In genomic region chr1:25519624-25520023, GRCh38 we compare ENCODE assay signal across 16 cellular contexts. TPM values are rescaled to one million over a fixed set of nuclear protein-coding genes. Genes with fewer than 3 reads are reported as not detected.
DNase-seq lines count a peak whose midpoint lies in the region; ATAC-seq and TF ChIP-seq lines count a peak whose summit lies in the region.
"Had no signal": no experiment of that assay in that cellular context is flagged by ENCODE, and none has a peak within 500 bp of the region (broad histone marks: within the 10 kb centered on the region; RNA-seq: fewer than 3 reads in every experiment).

No MANE protein-coding gene starts in this region.

- H3K36me3 ChIP-seq in MG63: no peaks in the 10 kb centered on the region
- H3K36me3 ChIP-seq: BLaER1, heart right ventricle had no signal

- intact Hi-C loops in Right ventricle myocardium inferior (cut with DNase I): no loop called here

- no peaks in the 10 kb centered on the region for H3K27me3 ChIP-seq in MG63
- H3K27me3 ChIP-seq: BLaER1, heart right ventricle had no signal

- ATAC-seq in HG03175 (IDR thresholded peaks at IDR 0.05; ENCODE audit: unreplicated experiment) (no peak), Right ventricle myocardium inferior (no peak), HG03139 (IDR thresholded peaks at IDR 0.05; ENCODE audit: unreplicated experiment) (no peak), GM21717 (IDR thresholded peaks at IDR 0.05; ENCODE audit: unreplicated experiment) (no peak)
- ATAC-seq: heart right ventricle had no signal

- peak; percentile 83 for DNase-seq in EL
- DNase-seq in MG63: peak; percentile 27
- peak; percentile 84 for DNase-seq in astrocyte of the spinal cord (ENCODE audit: low read depth, low spot score)
- peak; percentile 90 for DNase-seq in iris pigment epithelial cell (ENCODE audit: low read depth)
- no peak for DNase-seq in Right ventricle myocardium inferior (ENCODE audit: missing footprints)
- DNase-seq: activated CD8-positive, alpha-beta memory T cell treated with anti-CD3 and anti-CD28 coated beads for 24 hours; activated naive CD4-positive, alpha-beta T cell treated with anti-CD3 and anti-CD28 coated beads for 36 hours; caudate nucleus; DMS53; endodermal cell; heart right ventricle; stimulated activated CD4-positive, alpha-beta T cell treated with anti-CD3 and anti-CD28 coated beads, Interleukin-12 subunit alpha, Interleukin-12 subunit beta, amount 100 ng/mL, for 4 hours had no signal

- TF ChIP-seq CTCF in astrocyte of the spinal cord (IDR thresholded peaks at IDR 0.05; ENCODE audit: low read depth, low read length): no peak

- no peak overlapping the region for H3K4me3 ChIP-seq in MG63
- no peak overlapping the region for H3K4me3 ChIP-seq in astrocyte of the spinal cord (ENCODE audit: low read depth, low read length)
- H3K4me3 ChIP-seq: BLaER1, heart right ventricle had no signal

- in situ Hi-C loops in astrocyte of the spinal cord (cut with HindIII; ENCODE audit: low sequenced_read_pairs): loop anchor here (10.0 kb wide), 1 partner anchor 95 kb away; the partner anchor contains the start of gene RHCE

- H3K9me3 ChIP-seq in MG63: no peaks in the 10 kb centered on the region
- H3K9me3 ChIP-seq: BLaER1, heart right ventricle had no signal

RNA-seq across cellular contexts. Expression of gene LDLRAP1, which starts 23.8 kb away (rescaled TPM):
- total RNA-seq in MG63 (2014; rRNA removed; shearing (Covaris generic); ENCODE audit: low replicate concordance): 7.8 and 13.3 TPM in 2 replicates
- total RNA-seq in Right ventricle myocardium inferior: 12.3 TPM
